21 cellular contexts compared by ENCODE assay signal in the genomic region with DNA sequence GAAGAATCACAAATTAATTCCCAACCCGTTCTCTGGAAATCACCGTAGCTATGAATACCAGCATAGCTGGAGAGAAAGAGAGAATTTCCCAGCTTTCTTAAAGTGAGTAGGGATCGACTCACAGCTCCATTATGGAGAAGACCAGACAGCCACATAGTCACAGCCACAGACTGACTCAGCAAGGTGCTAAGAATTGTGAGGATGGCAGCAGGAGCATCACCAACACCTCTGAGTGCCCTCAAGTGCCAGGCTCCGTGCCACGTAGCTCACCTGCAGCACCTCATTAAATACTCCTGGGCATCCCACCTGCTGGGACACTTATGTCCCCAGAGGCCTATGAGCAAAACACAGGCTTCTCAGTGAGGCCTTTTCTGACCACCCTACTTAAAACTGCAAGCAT. TPM values are rescaled to one million over a fixed set of nuclear protein-coding genes. Genes with fewer than 3 reads are reported as not detected.
DNase-seq lines count a peak whose midpoint lies in the region; ATAC-seq and TF ChIP-seq lines count a peak whose summit lies in the region.
"Had no signal": no experiment of that assay in that cellular context is flagged by ENCODE, and none has a peak within 500 bp of the region (broad histone marks: within the 10 kb centered on the region; RNA-seq: fewer than 3 reads in every experiment).

No MANE protein-coding gene starts in this region.

- no peak overlapping the region for H2AFZ ChIP-seq in mammary epithelial cell (ENCODE audit: low read depth, low read length)
- no peak overlapping the region for H2AFZ ChIP-seq in H9 (ENCODE audit: low read length)

- DNase-seq in mammary epithelial cell (peak; percentile 58), breast epithelium (ENCODE audit: low spot score in 2 of 2) (no peak), RKO (ENCODE audit: low spot score) (peak; percentile 14), iris pigment epithelial cell (ENCODE audit: low read depth) (peak; percentile 17), H9 (no peak), MV-4-11 (lab: John Stamatoyannopoulos, UW) (no peak), left cardiac atrium (no peak)
- DNase-seq: activated CD4-positive, CD25-positive, alpha-beta regulatory T cell treated with anti-CD3 and anti-CD28 coated beads, Interleukin-2, amount 50 U/mL, for 72 hours; activated gamma-delta T cell; cerebellar nuclear complex; DMS153; effector memory CD8-positive, alpha-beta T cell; hippocampal formation; midbrain; NCI-H526; T-helper 9 cell; tibial artery had no signal

- in situ Hi-C loops in mammary epithelial cell (cut with MboI; ENCODE audit: low sequenced_read_pairs in 2 of 2), result no loop called here

- no peak overlapping the region for H3T11ph ChIP-seq in H9 (ENCODE audit: low read length)

- no peak overlapping the region for H2BK15ac ChIP-seq in H9 (ENCODE audit: low read depth, low read length)

- H3K27me3 ChIP-seq in mammary epithelial cell (ENCODE audit: insufficient read depth, low read length) (no peaks in the 10 kb centered on the region), breast epithelium (no peaks in the 10 kb centered on the region), H9 (ENCODE audit: insufficient read depth, low read length) (no peaks in the 10 kb centered on the region; the same call in 1 of the 2 replicates)
- H3K27me3 ChIP-seq: tibial artery had no signal

- H3K27ac Mint-ChIP-seq in H9, result no peak overlapping the region
- H3K27ac Mint-ChIP-seq: effector memory CD8-positive, alpha-beta T cell had no signal

- CTCF ChIA-PET in mammary epithelial cell (lab: Charles Lee; ENCODE audit: low non-redundant PET), result interaction anchor here (0.6 kb wide), 1 partner anchor 83 kb away, joined by 6 read pairs; no protein-coding TSS in a partner anchor

- H3K23me2 ChIP-seq in H9 (ENCODE audit: insufficient read length, low read depth, low read length, poor library complexity, severe bottlenecking), result no peaks in the 10 kb centered on the region

- H3K27me3 Mint-ChIP-seq in H9 (ENCODE audit: low read depth), result no peaks in the 10 kb centered on the region

- no peak overlapping the region for H2BK12ac ChIP-seq in H9 (ENCODE audit: insufficient read length, low read depth, low read length)

- H3K9ac ChIP-seq in mammary epithelial cell (ENCODE audit: insufficient read depth, low read length) (no peak overlapping the region), H9 (ENCODE audit: extremely low read depth, insufficient read length, low read length) (no peak overlapping the region)

- H3K4me2 ChIP-seq in mammary epithelial cell (ENCODE audit: insufficient read depth, low read depth, low read length) (no peak overlapping the region), H9 (ENCODE audit: insufficient read depth, insufficient read length, low read length) (no peak overlapping the region)

- no peak overlapping the region for H2AK5ac ChIP-seq in H9 (ENCODE audit: insufficient read length, low read length)

- H2BK120ac ChIP-seq in H9 (ENCODE audit: low read depth, low read length, poor library complexity, severe bottlenecking), result no peak overlapping the region

- no peaks in the 10 kb centered on the region for H3K79me1 ChIP-seq in H9 (ENCODE audit: insufficient read depth, low read depth, low read length, poor library complexity, severe bottlenecking)

- H3K56ac ChIP-seq in H9 (ENCODE audit: insufficient read length, low read depth, low read length), result no peak overlapping the region

- H3K4me3 ChIP-seq in mammary epithelial cell (replicated peaks in 1 of 3; ENCODE audit: insufficient read depth in 1 of 3, low read depth in 2 of 3, low read length in 3 of 3) (no peak overlapping the region), breast epithelium (no peak overlapping the region)
- H3K4me3 ChIP-seq: SK-N-MC, tibial artery had no signal

- no peaks in the 10 kb centered on the region for H3K79me2 ChIP-seq in mammary epithelial cell (ENCODE audit: insufficient read depth, low read length)
- 0 out of 2 replicates have a peak, but pooled peaks cover 2% of the 10 kb centered on the region for H3K79me2 ChIP-seq in H9 (ENCODE audit: insufficient read depth, low read length)

- 72% methylated on average over 5 of the region's 5 CpGs for WGBS in mammary epithelial cell (ENCODE audit: low coverage, missing lambda C conversion rate)
- no CpG with 5 or more reads among the region's 5 CpGs for WGBS in H9 (ENCODE audit: extremely low coverage, insufficient read length, low lambda C conversion rate)

- H3K9me3 Mint-ChIP-seq in H9, result no peaks in the 10 kb centered on the region
- H3K9me3 Mint-ChIP-seq: effector memory CD8-positive, alpha-beta T cell; neural crest cell had no signal

- H4K5ac ChIP-seq in H9 (ENCODE audit: insufficient read length, low read depth, low read length), result no peak overlapping the region

- no peak overlapping the region for H2BK20ac ChIP-seq in H9 (ENCODE audit: low read depth, low read length, poor library complexity, severe bottlenecking)

- TF ChIP-seq POLR2A in breast epithelium (IDR thresholded peaks at IDR 0.05), result no peak

- no peak for ATAC-seq in left cardiac atrium
- ATAC-seq in GM21619 (IDR thresholded peaks at IDR 0.05; ENCODE audit: unreplicated experiment), result no peak
- ATAC-seq: effector memory CD8-positive, alpha-beta T cell had no signal

- no peak overlapping the region for H3K4me3 Mint-ChIP-seq in H9
- H3K4me3 Mint-ChIP-seq: effector memory CD8-positive, alpha-beta T cell; neural crest cell had no signal

- H3K18ac ChIP-seq in H9 (ENCODE audit: insufficient read length, low read depth, low read length), result no peak overlapping the region

- TSS peak; percentile 62 for BruUV-seq in mammary epithelial cell (replicated peaks; lab: Mats Ljungman, UMichigan)

- H4K91ac ChIP-seq in H9 (ENCODE audit: insufficient read length, low read depth, low read length), result no peak overlapping the region

- H3K9me3 ChIP-seq in mammary epithelial cell (replicated peaks; ENCODE audit: insufficient read depth, low read length) (no peaks in the 10 kb centered on the region), breast epithelium (no peaks in the 10 kb centered on the region), H9 (ENCODE audit: control insufficient read depth, low read depth, low read length) (no peaks in the 10 kb centered on the region)
- H3K9me3 ChIP-seq: tibial artery had no signal

- intact Hi-C loops in mammary epithelial cell (cut with micrococcal nuclease), result no loop called here
- intact Hi-C loops in breast epithelium (cut with DNase I; ENCODE audit: low total_unique reads), result no loop called here
- intact Hi-C loops in left cardiac atrium (cut with DNase I), result no loop called here

- H4K20me1 ChIP-seq in mammary epithelial cell (ENCODE audit: insufficient read depth, low read length), result no peaks in the 10 kb centered on the region
- H4K20me1 ChIP-seq in H9 (ENCODE audit: control insufficient read depth, insufficient read depth, insufficient read length), result no peaks in the 10 kb centered on the region

- TF ChIP-seq CTCF in mammary epithelial cell (conservative IDR thresholded peaks at IDR 0.05 in 1 of 2, IDR thresholded peaks at IDR 0.05 in 1 of 2; ENCODE audit: extremely low read depth in 1 of 2, insufficient read depth in 1 of 2, low read depth in 1 of 2, low read length in 2 of 2), result no peak
- TF ChIP-seq CTCF in breast epithelium (IDR thresholded peaks at IDR 0.05), result no peak
- no peak for TF ChIP-seq CTCF in H9 (conservative IDR thresholded peaks at IDR 0.05)

- H3K14ac ChIP-seq in H9 (ENCODE audit: insufficient read depth, low read length), result no peak overlapping the region

- peaks cover 0 to 15% (median 0%) of the 10 kb centered on the region in 3 experiments; a peak in 3 of 7 replicates for H3K36me3 Mint-ChIP-seq in H9 (ENCODE audit: insufficient read depth in 1 of 3, low read depth in 3 of 3)

- no peak overlapping the region for H3K23ac ChIP-seq in H9 (ENCODE audit: insufficient read length, low read depth, low read length)

- H3K36me3 ChIP-seq in mammary epithelial cell (ENCODE audit: insufficient read depth, low read length), result no peaks in the 10 kb centered on the region
- no peaks in the 10 kb centered on the region for H3K36me3 ChIP-seq in breast epithelium
- H3K36me3 ChIP-seq: tibial artery had no signal

- H4K8ac ChIP-seq in H9 (replicated peaks; ENCODE audit: insufficient read length, low read depth, low read length), result no peak overlapping the region

- dilution Hi-C loops in mammary epithelial cell (cut with HindIII; ENCODE audit: low sequenced_read_pairs), result no loop called here

- H3K4ac ChIP-seq in H9 (ENCODE audit: low read depth, low read length), result no peak overlapping the region

- H3K4me1 ChIP-seq in mammary epithelial cell (ENCODE audit: insufficient read depth, low read length) (peaks cover 23% of the 10 kb centered on the region), breast epithelium (no peaks in the 10 kb centered on the region), H9 (ENCODE audit: insufficient read depth, low read length) (no peaks in the 10 kb centered on the region)

- no peak overlapping the region for H2BK5ac ChIP-seq in H9 (ENCODE audit: insufficient read length, low read length)

- H3K27ac ChIP-seq in mammary epithelial cell (ENCODE audit: insufficient read depth, low read depth, low read length) (no peak overlapping the region), breast epithelium (no peak overlapping the region), H9 (ENCODE audit: insufficient read length, low read depth, low read length) (no peak overlapping the region)
- H3K27ac ChIP-seq: C4-2B, SK-N-MC, tibial artery had no signal

- peaks cover 7 to 11% of the 10 kb centered on the region in 2 experiments for H3K4me1 Mint-ChIP-seq in H9

RNA-seq across cellular contexts. Expression of a gene that starts 33.0 kb away (rescaled TPM):
- 1 to 10 TPM; 1.3 to 3.2 TPM for total RNA-seq in mammary epithelial cell
- polyA plus RNA-seq in mammary epithelial cell, result 2.2 TPM
- polyA minus RNA-seq in mammary epithelial cell, result not detected
- 1 to 10 TPM in 2 of 3 donors, under 1 TPM in 1; 0.80 to 2.8 (median 1.6) TPM for total RNA-seq in breast epithelium
- 8.6 and 9.4 TPM in 2 replicates for total RNA-seq in H9 (2021)
- under 1 TPM; 0.41 to 0.68 TPM for total RNA-seq in left cardiac atrium

Comparison
In these comparisons a context has a peak if more than half of its experiments do, and no peak if none do; other contexts are left out.
1. DNase-seq: peak in mammary epithelial cell (single experiment), RKO (single experiment) and iris pigment epithelial cell (single experiment); none in breast epithelium (0 of 2), H9 (single experiment), MV-4-11 (single experiment) and left cardiac atrium (single experiment).